ENCODE assay signal across 8 cellular contexts in genomic region chr2:54524236-54524991, GRCh38.
A peak's percentile ranks its signal among the peaks of the same experiment; 100 is the strongest.
DNase-seq lines count a peak whose midpoint lies in the region; ATAC-seq and TF ChIP-seq lines count a peak whose summit lies in the region.

No MANE protein-coding gene starts in this region.

- H3K4me3 ChIP-seq in ACC112 (ENCODE audit: low read depth, low read length) (peak overlapping the region; percentile 50; the same call in 1 of the 2 replicates), cardiac muscle cell (no peak overlapping the region), subcutaneous abdominal adipose tissue (ENCODE audit: low read depth in 1 of 5, low read length in 5 of 5) (peak overlapping the region in 1 of 5 donors; percentile 23), Karpas-422 (ENCODE audit: low read length) (no peak overlapping the region)

- H3K9ac ChIP-seq in subcutaneous abdominal adipose tissue (ENCODE audit: low read length in 5 of 5): no peak overlapping the region
- no peak overlapping the region for H3K9ac ChIP-seq in Karpas-422 (ENCODE audit: low read length)

- no peaks in the 10 kb centered on the region for H3K27me3 ChIP-seq in ACC112 (ENCODE audit: insufficient read depth, low read length)
- no peaks in the 10 kb centered on the region for H3K27me3 ChIP-seq in cardiac muscle cell
- no peaks in the 10 kb centered on the region for H3K27me3 ChIP-seq in subcutaneous abdominal adipose tissue (ENCODE audit: control insufficient read depth in 5 of 5, insufficient read depth in 4 of 5, low read length in 5 of 5)
- no peaks in the 10 kb centered on the region for H3K27me3 ChIP-seq in Karpas-422 (ENCODE audit: low read length)

- H3K4me1 ChIP-seq in ACC112 (ENCODE audit: control insufficient read depth, insufficient read depth, low read length, unreplicated experiment) (peaks cover 45% of the 10 kb centered on the region), cardiac muscle cell (ENCODE audit: low read depth) (peaks cover 12% of the 10 kb centered on the region), subcutaneous abdominal adipose tissue (ENCODE audit: control insufficient read depth in 5 of 5, insufficient read depth in 5 of 5, low read length in 5 of 5) (peaks cover 0 to 43% (median 23%) of the 10 kb centered on the region in 5 donors), Karpas-422 (ENCODE audit: low read length) (no peaks in the 10 kb centered on the region)

- no peak for TF ChIP-seq CTCF in cardiac muscle cell (IDR thresholded peaks at IDR 0.05; ENCODE audit: low read depth, low read length)

- no peaks in the 10 kb centered on the region for H3K9me3 ChIP-seq in cardiac muscle cell (ENCODE audit: low read depth)
- no peaks in the 10 kb centered on the region for H3K9me3 ChIP-seq in subcutaneous abdominal adipose tissue (ENCODE audit: control insufficient read depth in 5 of 5, low read length in 5 of 5)
- no peaks in the 10 kb centered on the region for H3K9me3 ChIP-seq in Karpas-422 (ENCODE audit: low read length)

- DNase-seq in SW480 (ENCODE audit: low spot score): peak; percentile 82
- DNase-seq in cardiac muscle cell (ENCODE audit: low read depth in 1 of 2, low spot score in 1 of 2): peak; percentile 46 to 64
- DNase-seq in Karpas-422: no peak
- DNase-seq in mucosa of gallbladder (ENCODE audit: low spot score): no peak

- H3K36me3 ChIP-seq in ACC112 (ENCODE audit: insufficient read depth, low read length) (peaks cover 25% of the 10 kb centered on the region), cardiac muscle cell (peaks cover 14% of the 10 kb centered on the region), subcutaneous abdominal adipose tissue (ENCODE audit: control insufficient read depth in 5 of 5, insufficient read depth in 5 of 5, low read length in 5 of 5) (peaks cover 22 to 41% (median 33%) of the 10 kb centered on the region in 5 donors), Karpas-422 (ENCODE audit: insufficient read depth, low read length) (no peaks in the 10 kb centered on the region)

- peak; percentile 46 for ATAC-seq in GM18867 (IDR thresholded peaks at IDR 0.05; ENCODE audit: unreplicated experiment)
- ATAC-seq in HG03135 (IDR thresholded peaks at IDR 0.05; ENCODE audit: unreplicated experiment): peak; percentile 65

- peaks cover 84% of the 10 kb centered on the region for H3K79me2 ChIP-seq in ACC112 (ENCODE audit: control insufficient read depth, insufficient read depth, low read length, unreplicated experiment)
- no peaks in the 10 kb centered on the region for H3K79me2 ChIP-seq in Karpas-422 (ENCODE audit: low read length)

- no peaks in the 10 kb centered on the region for H4K20me1 ChIP-seq in Karpas-422 (ENCODE audit: insufficient read depth, low read depth, low read length)

- H3K27ac ChIP-seq in ACC112 (ENCODE audit: low read depth, low read length) (peak overlapping the region; percentile 75), cardiac muscle cell (peak overlapping the region; percentile 81), subcutaneous abdominal adipose tissue (ENCODE audit: low read depth, low read length) (peak overlapping the region; percentile 77), Karpas-422 (ENCODE audit: low read length) (no peak overlapping the region)

- H2AFZ ChIP-seq in ACC112 (ENCODE audit: low read length, unreplicated experiment): no peak overlapping the region
- no peak overlapping the region for H2AFZ ChIP-seq in Karpas-422 (ENCODE audit: low read length)

- H3K4me2 ChIP-seq in Karpas-422 (ENCODE audit: low read depth, low read length, poor library complexity, severe bottlenecking): no peak overlapping the region

- no peaks in the 10 kb centered on the region for H3K9me2 ChIP-seq in Karpas-422 (replicated peaks; ENCODE audit: insufficient read depth, low read length)

Comparison
In these comparisons a context has a peak if more than half of its experiments do, and no peak if none do; other contexts are left out.
1. DNase-seq: peak in SW480 (single experiment) and cardiac muscle cell (2 of 2); none in Karpas-422 (single experiment) and mucosa of gallbladder (single experiment).